Comparison of ENCODE assay signal across 24 cellular contexts in the genomic region with DNA sequence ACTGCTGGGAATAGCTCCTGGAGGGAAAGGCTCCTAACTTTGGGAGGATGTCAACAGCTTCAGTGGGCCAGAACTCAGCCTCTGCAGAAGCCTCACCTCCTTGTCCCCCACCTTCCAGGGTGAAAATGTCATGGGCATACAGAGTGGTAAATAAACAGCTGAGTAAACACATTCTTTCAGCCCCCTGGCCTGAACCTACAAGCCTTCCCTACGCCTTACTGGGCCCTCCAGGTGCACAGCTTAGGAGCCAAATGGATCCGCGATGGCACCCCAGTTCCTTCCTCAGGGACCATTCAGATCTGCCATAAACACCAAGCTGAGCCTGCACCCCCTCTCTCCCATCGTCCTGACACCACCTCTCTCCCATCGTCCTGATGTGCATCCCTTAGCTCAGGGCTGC.
"Had no signal": no experiment of that assay in that cellular context is flagged by ENCODE, and none has a peak within 500 bp of the region (broad histone marks: within the 10 kb centered on the region; RNA-seq: fewer than 3 reads in every experiment).

No MANE protein-coding gene starts in this region.

- H3K27ac Mint-ChIP-seq: effector memory CD8-positive, alpha-beta T cell; nephron had no signal

- H3K36me3 ChIP-seq: stomach, thyroid gland, upper lobe of left lung had no signal

- H3K27ac ChIP-seq: stomach, thyroid gland, upper lobe of left lung had no signal

- H3K4me3 Mint-ChIP-seq: effector memory CD8-positive, alpha-beta T cell; naive thymus-derived CD4-positive, alpha-beta T cell; nephron had no signal

- FAIRE-seq: endometrium, frontal cortex, keratinocyte, urothelium cell line had no signal

- H3K27me3 ChIP-seq: stomach, thyroid gland, upper lobe of left lung had no signal

- H3K9me3 Mint-ChIP-seq: effector memory CD8-positive, alpha-beta T cell; naive thymus-derived CD4-positive, alpha-beta T cell; nephron had no signal

- H3K36me3 Mint-ChIP-seq: naive thymus-derived CD4-positive, alpha-beta T cell had no signal

- H3K9me3 ChIP-seq: stomach, thyroid gland, upper lobe of left lung had no signal

- H3K4me3 ChIP-seq: smooth muscle cell, stomach, thyroid gland, upper lobe of left lung had no signal

- DNase-seq: cerebellar nuclear complex; cortex of kidney; effector memory CD8-positive, alpha-beta T cell; erythroblast; mesenchymal stem cell; midbrain; naive thymus-derived CD4-positive, alpha-beta T cell; nucleus accumbens; retina; stimulated activated CD4-positive, alpha-beta T cell treated with anti-CD3 and anti-CD28 coated beads, Interleukin-12 subunit alpha, Interleukin-12 subunit beta, amount 100 ng/mL, for 4 hours; stimulated activated CD4-positive, alpha-beta T cell treated with anti-CD3 and anti-CD28 coated beads, Interleukin-1b, Interleukin-23, amount 100 ng/mL, for 48 hours; stimulated activated CD4-positive, alpha-beta T cell treated with anti-CD3 and anti-CD28 coated beads, Interleukin-4, amount 100 ng/mL, for 1 hour; stimulated activated CD8-positive, alpha-beta memory T cell treated with anti-CD3 and anti-CD28 coated beads, Interleukin-4, amount 100 ng/mL, for 48 hours; stimulated activated naive CD4-positive, alpha-beta T cell treated with Interleukin-2 at 50 U/mL for 16 hours; stomach; thyroid gland; upper lobe of left lung had no signal

- ATAC-seq: effector memory CD8-positive, alpha-beta T cell; naive thymus-derived CD4-positive, alpha-beta T cell; sciatic nerve had no signal

- H3K4me2 ChIP-seq: smooth muscle cell had no signal
